Comparison of ENCODE assay signal across 21 cellular contexts in genomic region chr13:26019241-26019640, GRCh38. TPM values are rescaled to one million over a fixed set of nuclear protein-coding genes. Genes with fewer than 3 reads are reported as not detected.
DNase-seq lines count a peak whose midpoint lies in the region; ATAC-seq, FAIRE-seq and TF ChIP-seq lines count a peak whose summit lies in the region.
"Had no signal": no experiment of that assay in that cellular context is flagged by ENCODE, and none has a peak within 500 bp of the region (broad histone marks: within the 10 kb centered on the region; RNA-seq: fewer than 3 reads in every experiment).

No MANE protein-coding gene starts in this region.

- H3K79me2 ChIP-seq in ACC112 (ENCODE audit: control insufficient read depth, insufficient read depth, low read length, unreplicated experiment) (no peaks in the 10 kb centered on the region), astrocyte (ENCODE audit: insufficient read depth, low read length) (no peaks in the 10 kb centered on the region)

- H3K4me3 ChIP-seq in ACC112 (ENCODE audit: low read depth, low read length) (no peak overlapping the region), astrocyte (ENCODE audit: insufficient read depth, low read depth, low read length) (no peak overlapping the region)
- H3K4me3 ChIP-seq: cardiac muscle cell, testis, uterus had no signal

- H3K27ac ChIP-seq in ACC112 (ENCODE audit: low read depth, low read length) (peak overlapping the region; percentile 58; the same call in 1 of the 2 replicates), astrocyte (ENCODE audit: low read depth, low read length) (peak overlapping the region; percentile 87)
- H3K27ac ChIP-seq: cardiac muscle cell, uterus had no signal

- peak; percentile 21 for DNase-seq in H4 (ENCODE audit: low spot score)
- no peak for DNase-seq in astrocyte (ENCODE audit: low read depth)
- DNase-seq in NCI-H1105 (lab: John Stamatoyannopoulos, UW): no peak
- no peak for DNase-seq in NCI-H446 treated with DMSO at 0.1 percent for 48 hours (lab: John Stamatoyannopoulos, UW)
- no peak for DNase-seq in A172 (ENCODE audit: low spot score)
- DNase-seq: activated CD4-positive, alpha-beta T cell treated with anti-CD3 and anti-CD28 coated beads, Interleukin-2, amount 10 ng/mL, durations not matched to agents 7 days and 5 days; activated naive CD4-positive, alpha-beta T cell treated with anti-CD3 and anti-CD28 coated beads, Interleukin-2, amount 10 ng/mL, durations not matched to agents 7 days and 5 days; NCI-H187; NCI-H2227 treated with DMSO at 0.1 percent for 48 hours; NCI-H774; small intestine; testis; uterus had no signal

- H3K4me3 Mint-ChIP-seq in astrocyte (ENCODE audit: unreplicated experiment) (no peak overlapping the region), nephron (no peak overlapping the region)
- H3K4me3 Mint-ChIP-seq: activated CD4-positive, alpha-beta T cell treated with anti-CD3 and anti-CD28 coated beads, Interleukin-2, amount 10 ng/mL, durations not matched to agents 7 days and 5 days; activated naive CD4-positive, alpha-beta T cell treated with anti-CD3 and anti-CD28 coated beads, Interleukin-2, amount 10 ng/mL, durations not matched to agents 7 days and 5 days; neural crest cell had no signal

- no peaks in the 10 kb centered on the region for H3K9me3 ChIP-seq in astrocyte (ENCODE audit: insufficient read depth, low read depth, low read length)
- H3K9me3 ChIP-seq: testis, uterus had no signal

- ATAC-seq in HG02642 (IDR thresholded peaks at IDR 0.05; ENCODE audit: poor library complexity, unreplicated experiment): no peak

- peaks cover 2% of the 10 kb centered on the region for H3K9me3 Mint-ChIP-seq in astrocyte (ENCODE audit: unreplicated experiment)
- H3K9me3 Mint-ChIP-seq in nephron: peaks cover 1% of the 10 kb centered on the region
- H3K9me3 Mint-ChIP-seq: activated CD4-positive, alpha-beta T cell treated with anti-CD3 and anti-CD28 coated beads, Interleukin-2, amount 10 ng/mL, durations not matched to agents 7 days and 5 days; activated naive CD4-positive, alpha-beta T cell treated with anti-CD3 and anti-CD28 coated beads, Interleukin-2, amount 10 ng/mL, durations not matched to agents 7 days and 5 days had no signal

- H3K36me3 Mint-ChIP-seq in astrocyte (ENCODE audit: low read depth, unreplicated experiment) (no peaks in the 10 kb centered on the region), nephron (ENCODE audit: low read depth) (no peaks in the 10 kb centered on the region)

- H3K27me3 Mint-ChIP-seq in astrocyte (ENCODE audit: low read depth, unreplicated experiment): peaks cover 3% of the 10 kb centered on the region
- H3K27me3 Mint-ChIP-seq in nephron (ENCODE audit: low read depth): no peaks in the 10 kb centered on the region

- H3K4me1 ChIP-seq in ACC112 (ENCODE audit: control insufficient read depth, insufficient read depth, low read length, unreplicated experiment): peaks cover 8% of the 10 kb centered on the region
- peaks cover 55% of the 10 kb centered on the region for H3K4me1 ChIP-seq in astrocyte (ENCODE audit: insufficient read depth, low read length)
- H3K4me1 ChIP-seq: uterus had no signal

- H3K4me1 Mint-ChIP-seq in astrocyte (ENCODE audit: low read depth, unreplicated experiment) (peaks cover 45% of the 10 kb centered on the region), nephron (peaks cover 86% of the 10 kb centered on the region)

- H3K4me2 ChIP-seq in astrocyte (ENCODE audit: low read length): peak overlapping the region; percentile 75

- H3K27me3 ChIP-seq in ACC112 (ENCODE audit: insufficient read depth, low read length) (no peaks in the 10 kb centered on the region), astrocyte (ENCODE audit: insufficient read depth, low read length) (no peaks in the 10 kb centered on the region)
- H3K27me3 ChIP-seq: cardiac muscle cell, testis, uterus had no signal

- H3K27ac Mint-ChIP-seq in astrocyte (ENCODE audit: unreplicated experiment): no peak overlapping the region
- peak overlapping the region; percentile 75 to 95 (median 86) for H3K27ac Mint-ChIP-seq in nephron
- H3K27ac Mint-ChIP-seq: activated CD4-positive, alpha-beta T cell treated with anti-CD3 and anti-CD28 coated beads, Interleukin-2, amount 10 ng/mL, durations not matched to agents 7 days and 5 days; activated naive CD4-positive, alpha-beta T cell treated with anti-CD3 and anti-CD28 coated beads, Interleukin-2, amount 10 ng/mL, durations not matched to agents 7 days and 5 days; progenitor cell of endocrine pancreas had no signal

- no peak overlapping the region for H2AFZ ChIP-seq in ACC112 (ENCODE audit: low read length, unreplicated experiment)
- H2AFZ ChIP-seq in astrocyte (ENCODE audit: low read depth, low read length): peak overlapping the region; percentile 6

- no peaks in the 10 kb centered on the region for H4K20me1 ChIP-seq in astrocyte (ENCODE audit: insufficient read depth, low read length)

- FAIRE-seq in astrocyte (lab: Jason Lieb, UNC): no peak
- FAIRE-seq: endometrium, islet of Langerhans, small intestine had no signal

- H3K36me3 ChIP-seq in ACC112 (ENCODE audit: insufficient read depth, low read length): no peaks in the 10 kb centered on the region
- H3K36me3 ChIP-seq in astrocyte (ENCODE audit: insufficient read depth, low read length): no peaks in the 10 kb centered on the region
- H3K36me3 ChIP-seq: cardiac muscle cell, uterus had no signal

- TF ChIP-seq CTCF in astrocyte (IDR thresholded peaks at IDR 0.05; ENCODE audit: insufficient read depth, low read depth, low read length) (no peak), nephron (IDR thresholded peaks at IDR 0.05; ENCODE audit: unreplicated experiment in 3 of 3) (no peak)

- peak overlapping the region; percentile 64 for H3K9ac ChIP-seq in astrocyte (ENCODE audit: low read length)

RNA-seq across cellular contexts. Expression of gene SHISA2, which starts 32.6 kb away (rescaled TPM):
- total RNA-seq in H4 (2014; rRNA removed; shearing (Covaris generic)): not detected in 2 replicates
- 5.5 and 6.0 TPM in 2 replicates for total RNA-seq in astrocyte
- total RNA-seq in A172 (2014; rRNA removed; shearing (Covaris generic)): not detected in 2 replicates
